Comparison of ENCODE assay signal across 24 cellular contexts in genomic region chr12:124433906-124434305, GRCh38.
DNase-seq lines count a peak whose midpoint lies in the region; TF ChIP-seq lines count a peak whose summit lies in the region.
"Had no signal": no experiment of that assay in that cellular context is flagged by ENCODE, and none has a peak within 500 bp of the region (broad histone marks: within the 10 kb centered on the region; RNA-seq: fewer than 3 reads in every experiment).

No MANE protein-coding gene starts in this region.

- H3K9ac ChIP-seq in BLaER1 (peak overlapping the region; percentile 10; the same call in 1 of the 2 replicates), HUES64 (ENCODE audit: low read depth, low read length) (no peak overlapping the region; the same call in 1 of the 2 replicates)
- H3K9ac ChIP-seq: KMS-11 had no signal

- H3K36me3 ChIP-seq in BLaER1 (peaks cover 41% of the 10 kb centered on the region), HUES64 (ENCODE audit: insufficient read depth, low read length) (peaks cover 24% of the 10 kb centered on the region), esophagus muscularis mucosa (peaks cover 20 to 69% (median 40%) of the 10 kb centered on the region in 4 donors), prostate gland (peaks cover 6 to 12% of the 10 kb centered on the region in 2 donors)
- H3K36me3 ChIP-seq in effector memory CD4-positive, alpha-beta T cell (ENCODE audit: control insufficient read depth, insufficient read depth, low read length): peaks cover 25% of the 10 kb centered on the region

- H3K4me1 Mint-ChIP-seq in CD14-positive monocyte: peaks cover 21% of the 10 kb centered on the region
- H3K4me1 Mint-ChIP-seq: activated naive CD4-positive, alpha-beta T cell treated with anti-CD3 and anti-CD28 coated beads, Interleukin-2, amount 50 U/mL, for 24 hours had no signal

- intact Hi-C loops in esophagus muscularis mucosa (cut with DNase I) (no loop called here), prostate gland (cut with DNase I) (no loop called here), CD14-positive monocyte (cut with micrococcal nuclease) (no loop called here)

- H4K20me1 ChIP-seq in BLaER1: peaks cover 81% of the 10 kb centered on the region

- WGBS in HUES64: 53% methylated on average over 7 of the region's 7 CpGs
- 79% methylated on average over 2 of the region's 7 CpGs for WGBS in esophagus muscularis mucosa
- WGBS in prostate gland: 86% methylated on average over 6 of the region's 7 CpGs

- H3K36me3 Mint-ChIP-seq in CD14-positive monocyte: peaks cover 36 to 41% of the 10 kb centered on the region in 2 donors
- H3K36me3 Mint-ChIP-seq: activated naive CD4-positive, alpha-beta T cell treated with anti-CD3 and anti-CD28 coated beads, Interleukin-2, amount 50 U/mL, for 24 hours had no signal

- H3K27me3 ChIP-seq in BLaER1: no peaks in the 10 kb centered on the region
- peaks cover 4% of the 10 kb centered on the region; the same call in 1 of the 2 replicates for H3K27me3 ChIP-seq in HUES64 (ENCODE audit: insufficient read depth, low read length)
- no peaks in the 10 kb centered on the region for H3K27me3 ChIP-seq in esophagus muscularis mucosa
- no peaks in the 10 kb centered on the region for H3K27me3 ChIP-seq in prostate gland (replicated peaks; ENCODE audit: insufficient read depth)
- no peaks in the 10 kb centered on the region for H3K27me3 ChIP-seq in effector memory CD4-positive, alpha-beta T cell (replicated peaks; ENCODE audit: control insufficient read depth, insufficient read depth, low read length, poor library complexity, severe bottlenecking)
- H3K27me3 ChIP-seq: transverse colon had no signal

- no peak overlapping the region for H3K27ac Mint-ChIP-seq in CD14-positive monocyte
- H3K27ac Mint-ChIP-seq: activated CD4-positive, alpha-beta memory T cell treated with anti-CD3 and anti-CD28 coated beads for 36 hours; activated naive CD4-positive, alpha-beta T cell treated with anti-CD3 and anti-CD28 coated beads, Interleukin-2, amount 50 U/mL, for 24 hours; activated T-helper 17 cell treated with anti-CD3 and anti-CD28 coated beads, Interleukin-2, amount 50 U/mL, for 72 hours had no signal

- TF ChIP-seq CTCF in esophagus muscularis mucosa (IDR thresholded peaks at IDR 0.05) (no peak), prostate gland (IDR thresholded peaks at IDR 0.05) (no peak), CD14-positive monocyte (IDR thresholded peaks at IDR 0.05) (no peak)

- no peak for DNase-seq in esophagus muscularis mucosa (ENCODE audit: extremely low spot score)
- DNase-seq in prostate gland (ENCODE audit: low spot score): no peak
- no peak for DNase-seq in CD14-positive monocyte (ENCODE audit: low spot score)
- no peak for DNase-seq in NCI-H1417 treated with DMSO at 0.1 percent for 48 hours (lab: John Stamatoyannopoulos, UW)
- DNase-seq in effector memory CD4-positive, alpha-beta T cell: no peak
- no peak for DNase-seq in HuH-7.5 (ENCODE audit: low spot score)
- DNase-seq: activated CD4-positive, alpha-beta memory T cell treated with anti-CD3 and anti-CD28 coated beads for 36 hours; activated CD8-positive, alpha-beta memory T cell treated with anti-CD3 and anti-CD28 coated beads, Interleukin-2, amount 50 U/mL, for 48 hours; dermis blood vessel endothelial cell; glutamatergic neuron; kidney glomerular epithelial cell; NCI-H1436; NCI-H2081 treated with DMSO at 0.1 percent for 48 hours; NCI-H226; NCI-H748 treated with DMSO at 0.1 percent for 48 hours; retina; stimulated activated CD4-positive, alpha-beta T cell treated with anti-CD3 and anti-CD28 coated beads, Interleukin-2, amount 100 ng/mL, for 24 hours; transverse colon had no signal

- peaks cover 71% of the 10 kb centered on the region for H3K4me1 ChIP-seq in BLaER1
- peaks cover 19% of the 10 kb centered on the region for H3K4me1 ChIP-seq in HUES64 (ENCODE audit: insufficient read depth, low read length)
- peaks cover 22 to 64% (median 48%) of the 10 kb centered on the region in 4 donors for H3K4me1 ChIP-seq in esophagus muscularis mucosa
- no peaks in the 10 kb centered on the region for H3K4me1 ChIP-seq in prostate gland (replicated peaks)
- H3K4me1 ChIP-seq in effector memory CD4-positive, alpha-beta T cell (ENCODE audit: control insufficient read depth, insufficient read depth, low read length, poor library complexity, severe bottlenecking): no peaks in the 10 kb centered on the region

- H3K9me3 ChIP-seq in BLaER1 (no peaks in the 10 kb centered on the region), HUES64 (ENCODE audit: insufficient read depth, low read depth, low read length) (no peaks in the 10 kb centered on the region), esophagus muscularis mucosa (no peaks in the 10 kb centered on the region), prostate gland (no peaks in the 10 kb centered on the region)
- H3K9me3 ChIP-seq in effector memory CD4-positive, alpha-beta T cell (ENCODE audit: control insufficient read depth, low read length): no peaks in the 10 kb centered on the region
- H3K9me3 ChIP-seq: transverse colon had no signal

- no peak for TF ChIP-seq POLR2A in esophagus muscularis mucosa (IDR thresholded peaks at IDR 0.05; ENCODE audit: low read depth)
- no peak for TF ChIP-seq POLR2A in prostate gland (IDR thresholded peaks at IDR 0.05)

- no peak overlapping the region for H3K4me3 ChIP-seq in BLaER1
- no peak overlapping the region for H3K4me3 ChIP-seq in HUES64 (ENCODE audit: low read length)
- H3K4me3 ChIP-seq in esophagus muscularis mucosa: no peak overlapping the region
- H3K4me3 ChIP-seq in prostate gland: no peak overlapping the region
- no peak overlapping the region for H3K4me3 ChIP-seq in effector memory CD4-positive, alpha-beta T cell (ENCODE audit: insufficient read depth, low read depth, low read length, poor library complexity, severe bottlenecking)
- H3K4me3 ChIP-seq: transverse colon had no signal

- H3K4me3 Mint-ChIP-seq in CD14-positive monocyte: no peak overlapping the region
- H3K4me3 Mint-ChIP-seq: activated CD4-positive, alpha-beta memory T cell treated with anti-CD3 and anti-CD28 coated beads for 36 hours; activated naive CD4-positive, alpha-beta T cell treated with anti-CD3 and anti-CD28 coated beads, Interleukin-2, amount 50 U/mL, for 24 hours; activated T-helper 17 cell treated with anti-CD3 and anti-CD28 coated beads, Interleukin-2, amount 50 U/mL, for 72 hours; central memory CD8-positive, alpha-beta T cell had no signal

- H3K27me3 Mint-ChIP-seq in CD14-positive monocyte (ENCODE audit: low read depth in 3 of 3): peaks cover 0 to 9% (median 0%) of the 10 kb centered on the region in 3 donors
- H3K27me3 Mint-ChIP-seq: activated CD4-positive, alpha-beta memory T cell treated with anti-CD3 and anti-CD28 coated beads for 36 hours; activated naive CD4-positive, alpha-beta T cell treated with anti-CD3 and anti-CD28 coated beads, Interleukin-2, amount 50 U/mL, for 24 hours; activated T-helper 17 cell treated with anti-CD3 and anti-CD28 coated beads, Interleukin-2, amount 50 U/mL, for 72 hours; central memory CD8-positive, alpha-beta T cell had no signal

- H3K27ac ChIP-seq in BLaER1 (peak overlapping the region; percentile 11; the same call in 1 of the 2 replicates), HUES64 (ENCODE audit: low read depth, low read length) (peak overlapping the region; percentile 93), esophagus muscularis mucosa (replicated peaks in 1 of 4) (peak overlapping the region in 3 of 4 donors; percentile 49 to 71 (median 58)), prostate gland (peak overlapping the region; percentile 5 to 23)
- no peak overlapping the region for H3K27ac ChIP-seq in effector memory CD4-positive, alpha-beta T cell (ENCODE audit: insufficient read depth, low read length, poor library complexity, severe bottlenecking)
- H3K27ac ChIP-seq: KMS-11 had no signal

- peak overlapping the region; percentile 52 for H3K4me2 ChIP-seq in BLaER1
- H3K4me2 ChIP-seq: KMS-11 had no signal

- no peak for TF ChIP-seq EP300 in esophagus muscularis mucosa (IDR thresholded peaks at IDR 0.05)

- no peaks in the 10 kb centered on the region for H3K9me3 Mint-ChIP-seq in CD14-positive monocyte
- H3K9me3 Mint-ChIP-seq: activated naive CD4-positive, alpha-beta T cell treated with anti-CD3 and anti-CD28 coated beads, Interleukin-2, amount 50 U/mL, for 24 hours; activated T-helper 17 cell treated with anti-CD3 and anti-CD28 coated beads, Interleukin-2, amount 50 U/mL, for 72 hours; central memory CD8-positive, alpha-beta T cell had no signal
